ENCODE assay signal across 8 cellular contexts in genomic region chr1:21270086-21270689, GRCh38. TPM values are rescaled to one million over a fixed set of nuclear protein-coding genes. Genes with fewer than 3 reads are reported as not detected.
DNase-seq lines count a peak whose midpoint lies in the region; ATAC-seq and TF ChIP-seq lines count a peak whose summit lies in the region.

No MANE protein-coding gene starts in this region.

- H3K9me3 ChIP-seq in neural cell (ENCODE audit: low read length), result no peaks in the 10 kb centered on the region
- H3K9me3 ChIP-seq in thoracic aorta, result no peaks in the 10 kb centered on the region

- TF ChIP-seq RAD21 in neural cell (conservative IDR thresholded peaks at IDR 0.05), result no peak

- ATAC-seq in thoracic aorta (ENCODE audit: insufficient number of reproducible peaks, low FRiP score, low read depth) (no peak), GM21576 (IDR thresholded peaks at IDR 0.05; ENCODE audit: unreplicated experiment) (no peak)

- no peaks in the 10 kb centered on the region for H3F3A ChIP-seq in neural cell (ENCODE audit: insufficient read depth, low read length, poor library complexity, severe bottlenecking)

- H3K79me2 ChIP-seq in neural cell (replicated peaks; ENCODE audit: insufficient read depth, low read length), result no peaks in the 10 kb centered on the region

- peaks cover 14 to 67% of the 10 kb centered on the region in 2 donors for H3K4me1 ChIP-seq in thoracic aorta (ENCODE audit: control insufficient read depth in 1 of 2, low read depth in 2 of 2)

- no peak overlapping the region for H3K4me3 ChIP-seq in epithelial cell of proximal tubule (ENCODE audit: low read depth, low read length)
- no peak overlapping the region for H3K4me3 ChIP-seq in neural cell (ENCODE audit: low read length)
- no peak overlapping the region for H3K4me3 ChIP-seq in thoracic aorta

- no peak overlapping the region for H3K4me2 ChIP-seq in neural cell (ENCODE audit: low read length)

- H3K36me3 ChIP-seq in neural cell (ENCODE audit: insufficient read depth, low read length) (no peaks in the 10 kb centered on the region), thoracic aorta (peaks cover 36% of the 10 kb centered on the region)

- H3K27ac ChIP-seq in neural cell (ENCODE audit: low read length) (no peak overlapping the region), thoracic aorta (peak overlapping the region; percentile 8 to 61)

- H2AFZ ChIP-seq in neural cell (ENCODE audit: low read depth, low read length), result no peak overlapping the region

- no peaks in the 10 kb centered on the region for H3K9me2 ChIP-seq in neural cell (ENCODE audit: insufficient read depth, low read length)

- no peaks in the 10 kb centered on the region for H4K20me1 ChIP-seq in neural cell (ENCODE audit: insufficient read depth)

- TF ChIP-seq CTCF in epithelial cell of proximal tubule (conservative IDR thresholded peaks at IDR 0.05; ENCODE audit: low read depth, low read length) (peak; percentile 96), neural cell (IDR thresholded peaks at IDR 0.05; ENCODE audit: poor library complexity, severe bottlenecking) (peak; percentile 36), thoracic aorta (IDR thresholded peaks at IDR 0.05) (peak; percentile 83)

- no peak for TF ChIP-seq EP300 in neural cell (conservative IDR thresholded peaks at IDR 0.05; ENCODE audit: poor library complexity, severe bottlenecking)

- peak; percentile 10 to 49 for DNase-seq in NCI-H524 (lab: John Stamatoyannopoulos, UW)
- DNase-seq in NCI-H524 treated with DMSO at 0.1 percent for 48 hours (lab: John Stamatoyannopoulos, UW), result no peak
- DNase-seq in NCI-H460 (ENCODE audit: extremely low read depth, low read depth), result peak; percentile 55
- peak in 2 of 3 experiments; percentile 83 to 88 for DNase-seq in activated CD8-positive, alpha-beta memory T cell treated with anti-CD3 and anti-CD28 coated beads for 48 hours (ENCODE audit: low read depth in 2 of 3, low spot score in 2 of 3)
- no peak for DNase-seq in epithelial cell of proximal tubule (ENCODE audit: low read depth)
- no peak for DNase-seq in thoracic aorta (ENCODE audit: low spot score)

- H3K9ac ChIP-seq in neural cell (ENCODE audit: low read length), result no peak overlapping the region

- H3K27me3 ChIP-seq in neural cell (ENCODE audit: insufficient read depth, low read depth, low read length) (no peaks in the 10 kb centered on the region), thoracic aorta (replicated peaks; ENCODE audit: insufficient read depth) (no peaks in the 10 kb centered on the region)

TF ChIP-seq in neural cell, 6 proteins besides CTCF, POLR2A, EP300 and RAD21:
- TF ChIP-seq EZH2 (IDR thresholded peaks at IDR 0.05; ENCODE audit: borderline replicate concordance, insufficient read depth, low read length, poor library complexity, severe bottlenecking) (no peak), TAF1 (IDR thresholded peaks at IDR 0.05; ENCODE audit: low read depth) (no peak), MXI1 (conservative IDR thresholded peaks at IDR 0.05; ENCODE audit: poor library complexity, severe bottlenecking) (no peak), POLR2AphosphoS5 (IDR thresholded peaks at IDR 0.05) (no peak), SMC3 (conservative IDR thresholded peaks at IDR 0.05; ENCODE audit: poor library complexity) (no peak), REST (IDR thresholded peaks at IDR 0.05; ENCODE audit: borderline replicate concordance) (no peak)

RNA-seq across cellular contexts. Expression of gene ECE1, which starts 20.1 kb away (rescaled TPM):
- total RNA-seq in NCI-H460 (2014; rRNA removed; shearing (Covaris generic)), result 72.8 and 79.5 TPM in 2 replicates
- polyA plus RNA-seq in NCI-H460 (2014; cell fraction: nucleus; rRNA removed), result 51.6 and 72.7 TPM in 2 replicates
- total RNA-seq in epithelial cell of proximal tubule (98.7 and 115 TPM in 2 replicates), thoracic aorta (100 to 1,000 TPM; 103 to 124 TPM)
- polyA plus RNA-seq in neural cell, result 7.8 and 10.1 TPM in 2 replicates
- 13.9 and 15.5 TPM in 2 replicates for polyA minus RNA-seq in neural cell

Comparison
In these comparisons a context has a peak if more than half of its experiments do, and no peak if none do; other contexts are left out.
1. DNase-seq: peak in NCI-H524 (2 of 2), NCI-H460 (single experiment) and activated CD8-positive, alpha-beta memory T cell treated with anti-CD3 and anti-CD28 coated beads for 48 hours (2 of 3); none in NCI-H524 treated with DMSO at 0.1 percent for 48 hours (single experiment), epithelial cell of proximal tubule (single experiment) and thoracic aorta (single experiment).
2. CTCF ChIP-seq: peak in every context shown above with its lines; median percentile 96 in epithelial cell of proximal tubule; 83 in thoracic aorta; 36 in neural cell.